ENCODE assay signal across 8 cellular contexts in the genomic region with DNA sequence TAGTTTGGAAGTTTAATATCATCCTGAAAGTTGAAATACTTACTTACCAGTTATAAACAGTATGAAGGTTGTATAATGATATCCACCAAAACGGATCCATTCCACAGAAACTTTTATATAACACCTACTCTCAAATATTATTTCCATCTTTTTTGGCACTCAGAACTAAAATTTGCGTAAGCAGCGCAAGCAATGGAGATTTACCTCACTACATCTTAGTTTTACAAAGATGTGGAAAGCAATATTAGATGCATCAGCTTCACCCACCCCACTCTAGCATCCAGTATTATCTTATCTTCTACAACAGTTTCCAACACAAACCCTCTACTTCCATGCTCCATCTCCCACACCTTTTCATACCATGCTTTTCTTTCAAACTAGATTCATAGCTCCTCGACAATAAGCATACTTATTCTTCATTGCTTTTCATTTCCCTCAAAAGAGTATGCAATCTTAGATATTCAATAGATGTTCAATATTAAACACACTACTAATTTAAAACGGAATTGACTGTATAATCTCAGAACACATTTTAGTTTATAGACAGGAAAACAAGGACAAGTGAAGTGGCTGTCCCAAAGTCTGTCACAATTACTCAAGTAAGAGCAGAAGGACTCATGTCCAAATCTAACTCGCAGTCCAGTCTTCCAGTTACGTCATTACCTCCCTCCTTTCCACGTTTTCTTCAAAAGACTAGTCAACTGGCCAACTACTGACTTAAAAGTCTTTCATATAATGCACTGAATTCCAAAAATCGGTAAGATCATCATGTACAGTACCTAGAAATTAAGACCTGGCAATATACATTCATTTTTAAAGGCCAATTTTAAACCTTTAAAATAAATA. TPM values are rescaled to one million over a fixed set of nuclear protein-coding genes. Genes with fewer than 3 reads are reported as not detected.
DNase-seq lines count a peak whose midpoint lies in the region; ATAC-seq and TF ChIP-seq lines count a peak whose summit lies in the region.

No MANE protein-coding gene starts in this region.

- POLR2A ChIA-PET in CD8-positive, alpha-beta T cell (lab: Charles Lee) = no interaction called here

- no peak overlapping the region for H3K27ac ChIP-seq in CD8-positive, alpha-beta T cell (ENCODE audit: low read depth, low read length)
- H3K27ac ChIP-seq in caudate nucleus (ENCODE audit: low read depth, low read length) = no peak overlapping the region

- H3K4me1 ChIP-seq in CD8-positive, alpha-beta T cell (ENCODE audit: insufficient read depth, low read length) = peaks cover 66% of the 10 kb centered on the region

- no peaks in the 10 kb centered on the region for H3K27me3 ChIP-seq in CD8-positive, alpha-beta T cell (ENCODE audit: insufficient read depth, low read length)

- H3K36me3 ChIP-seq in CD8-positive, alpha-beta T cell (ENCODE audit: insufficient read depth, low read length) = no peaks in the 10 kb centered on the region

- no peak for TF ChIP-seq CTCF in CD8-positive, alpha-beta T cell (IDR thresholded peaks at IDR 0.05)
- no peak for TF ChIP-seq CTCF in nephron progenitor cell (IDR thresholded peaks at IDR 0.05)

- no peak overlapping the region for H3K27ac Mint-ChIP-seq in CD8-positive, alpha-beta T cell
- peak overlapping the region; percentile 100 for H3K27ac Mint-ChIP-seq in dendritic cell treated with granulocyte-macrophage colony-stimulating factor and Interleukin-4, amounts not matched to agents 40 ng/mL and 50 ng/mL, for 4 days
- H3K27ac Mint-ChIP-seq in nephron progenitor cell = peak overlapping the region; percentile 82

- H3K9me3 ChIP-seq in CD8-positive, alpha-beta T cell (ENCODE audit: low read length) = no peaks in the 10 kb centered on the region

- CTCF ChIA-PET in CD8-positive, alpha-beta T cell (lab: Charles Lee) = interaction anchor here (1.3 to 1.7 kb wide), 2 partner anchors 7 to 39 kb away, joined by 3 read pairs; no protein-coding TSS in a partner anchor

- H3K36me3 Mint-ChIP-seq in CD8-positive, alpha-beta T cell = peaks cover 50% of the 10 kb centered on the region
- H3K36me3 Mint-ChIP-seq in dendritic cell treated with granulocyte-macrophage colony-stimulating factor and Interleukin-4, amounts not matched to agents 40 ng/mL and 50 ng/mL, for 4 days (ENCODE audit: low read depth) = peaks cover 60% of the 10 kb centered on the region
- peaks cover 47% of the 10 kb centered on the region for H3K36me3 Mint-ChIP-seq in nephron progenitor cell (ENCODE audit: low read depth)

- intact Hi-C loops in CD8-positive, alpha-beta T cell (cut with DNase I, micrococcal nuclease) = loop anchor here (2.0 to 10.0 kb wide), 4 partner anchors 13 to 1169 kb away; a partner anchor contains a TSS
- intact Hi-C loops in dendritic cell treated with granulocyte-macrophage colony-stimulating factor and Interleukin-4, amounts not matched to agents 40 ng/mL and 50 ng/mL, for 4 days (cut with micrococcal nuclease) = loop anchor here (5.0 kb wide), 1 partner anchor 36 kb away; no protein-coding TSS in a partner anchor

- peak overlapping the region; percentile 9 for H3K4me3 ChIP-seq in CD8-positive, alpha-beta T cell (ENCODE audit: low read depth, low read length)

- peak overlapping the region; percentile 96 for H3K4me3 Mint-ChIP-seq in CD8-positive, alpha-beta T cell
- H3K4me3 Mint-ChIP-seq in dendritic cell treated with granulocyte-macrophage colony-stimulating factor and Interleukin-4, amounts not matched to agents 40 ng/mL and 50 ng/mL, for 4 days = peak overlapping the region; percentile 99
- H3K4me3 Mint-ChIP-seq in nephron progenitor cell = peak overlapping the region; percentile 99

- H3K9me3 Mint-ChIP-seq in CD8-positive, alpha-beta T cell = no peaks in the 10 kb centered on the region
- H3K9me3 Mint-ChIP-seq in dendritic cell treated with granulocyte-macrophage colony-stimulating factor and Interleukin-4, amounts not matched to agents 40 ng/mL and 50 ng/mL, for 4 days = no peaks in the 10 kb centered on the region
- H3K9me3 Mint-ChIP-seq in nephron progenitor cell = peaks cover 4% of the 10 kb centered on the region

- no peaks in the 10 kb centered on the region for H3K27me3 Mint-ChIP-seq in CD8-positive, alpha-beta T cell (ENCODE audit: low read depth)
- no peaks in the 10 kb centered on the region for H3K27me3 Mint-ChIP-seq in dendritic cell treated with granulocyte-macrophage colony-stimulating factor and Interleukin-4, amounts not matched to agents 40 ng/mL and 50 ng/mL, for 4 days
- peaks cover 6% of the 10 kb centered on the region for H3K27me3 Mint-ChIP-seq in nephron progenitor cell (ENCODE audit: low read depth, poor library complexity)

- peaks cover 70% of the 10 kb centered on the region for H3K4me1 Mint-ChIP-seq in CD8-positive, alpha-beta T cell (ENCODE audit: low read depth)
- peaks cover 52% of the 10 kb centered on the region for H3K4me1 Mint-ChIP-seq in dendritic cell treated with granulocyte-macrophage colony-stimulating factor and Interleukin-4, amounts not matched to agents 40 ng/mL and 50 ng/mL, for 4 days (ENCODE audit: low read depth)
- peaks cover 58% of the 10 kb centered on the region for H3K4me1 Mint-ChIP-seq in nephron progenitor cell

- no peak for DNase-seq in CD8-positive, alpha-beta T cell
- DNase-seq in M059J (ENCODE audit: low read depth) (peak; percentile 15), nephron progenitor cell (no peak), caudate nucleus (lab: John Stamatoyannopoulos, UW) (no peak), COLO668 (lab: John Stamatoyannopoulos, UW; ENCODE audit: unreplicated experiment) (no peak)

- ATAC-seq in CD8-positive, alpha-beta T cell = no peak
- ATAC-seq in GM21723 (IDR thresholded peaks at IDR 0.05; ENCODE audit: unreplicated experiment) (no peak), HG02885 (IDR thresholded peaks at IDR 0.05; ENCODE audit: poor library complexity, unreplicated experiment) (no peak)

RNA-seq across cellular contexts. Expression of a gene that starts 2.2 kb away (rescaled TPM):
- 100 to 1,000 TPM; 233 to 260 TPM for total RNA-seq in CD8-positive, alpha-beta T cell
- 233 and 257 TPM in 2 replicates for total RNA-seq in M059J (2014; rRNA removed; shearing (Covaris generic))

RNA-seq across cellular contexts. Expression of a gene that starts 46.9 kb away (rescaled TPM):
- 100 to 1,000 TPM; 290 to 301 TPM for total RNA-seq in CD8-positive, alpha-beta T cell
- total RNA-seq in M059J (2014; rRNA removed; shearing (Covaris generic)) = 707 and 715 TPM in 2 replicates
